Comparison of ENCODE assay signal across 1 cellular context in the genomic region with DNA sequence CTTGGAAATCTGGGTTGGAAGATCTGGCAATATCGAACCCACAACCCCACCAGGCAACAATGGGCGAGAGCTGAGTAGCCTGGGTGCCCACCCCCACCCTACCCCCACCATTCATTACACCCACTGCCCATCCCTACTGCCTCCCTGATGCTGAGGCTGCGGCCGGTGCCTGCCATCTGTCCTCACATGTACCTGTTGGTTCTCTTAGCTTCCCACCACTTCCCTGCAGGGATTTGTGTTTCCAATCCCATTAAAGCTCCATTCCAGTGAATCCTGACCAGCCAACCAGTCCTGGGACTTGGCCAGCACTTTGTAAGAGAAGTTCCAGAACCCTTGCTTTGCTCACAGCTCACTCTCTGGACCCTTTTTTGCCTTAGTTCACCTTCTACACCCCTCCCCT.
TF ChIP-seq lines count a peak whose summit lies in the region.

No MANE protein-coding gene starts in this region.

TF ChIP-seq in SK-N-SH, 30 proteins besides CTCF, POLR2A, EP300 and RAD21 (continued from another document):
- no peak for TF ChIP-seq EZH2phosphoT487 (IDR thresholded peaks at IDR 0.05; ENCODE audit: borderline replicate concordance, low read depth)
- no peak for TF ChIP-seq MEF2A (IDR thresholded peaks at IDR 0.05; ENCODE audit: borderline replicate concordance, low read depth)
- no peak for TF ChIP-seq RCOR1 (IDR thresholded peaks at IDR 0.05; ENCODE audit: low read length)
- no peak for TF ChIP-seq SMC3 (IDR thresholded peaks at IDR 0.05; ENCODE audit: low read depth, low read length)
- TF ChIP-seq, protein P1, sequence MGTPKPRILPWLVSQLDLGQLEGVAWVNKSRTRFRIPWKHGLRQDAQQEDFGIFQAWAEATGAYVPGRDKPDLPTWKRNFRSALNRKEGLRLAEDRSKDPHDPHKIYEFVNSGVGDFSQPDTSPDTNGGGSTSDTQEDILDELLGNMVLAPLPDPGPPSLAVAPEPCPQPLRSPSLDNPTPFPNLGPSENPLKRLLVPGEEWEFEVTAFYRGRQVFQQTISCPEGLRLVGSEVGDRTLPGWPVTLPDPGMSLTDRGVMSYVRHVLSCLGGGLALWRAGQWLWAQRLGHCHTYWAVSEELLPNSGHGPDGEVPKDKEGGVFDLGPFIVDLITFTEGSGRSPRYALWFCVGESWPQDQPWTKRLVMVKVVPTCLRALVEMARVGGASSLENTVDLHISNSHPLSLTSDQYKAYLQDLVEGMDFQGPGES (IDR thresholded peaks at IDR 0.05; ENCODE audit: low read depth, low read length): no peak
